ENCODE assay signal across 4 cellular contexts in the genomic region with DNA sequence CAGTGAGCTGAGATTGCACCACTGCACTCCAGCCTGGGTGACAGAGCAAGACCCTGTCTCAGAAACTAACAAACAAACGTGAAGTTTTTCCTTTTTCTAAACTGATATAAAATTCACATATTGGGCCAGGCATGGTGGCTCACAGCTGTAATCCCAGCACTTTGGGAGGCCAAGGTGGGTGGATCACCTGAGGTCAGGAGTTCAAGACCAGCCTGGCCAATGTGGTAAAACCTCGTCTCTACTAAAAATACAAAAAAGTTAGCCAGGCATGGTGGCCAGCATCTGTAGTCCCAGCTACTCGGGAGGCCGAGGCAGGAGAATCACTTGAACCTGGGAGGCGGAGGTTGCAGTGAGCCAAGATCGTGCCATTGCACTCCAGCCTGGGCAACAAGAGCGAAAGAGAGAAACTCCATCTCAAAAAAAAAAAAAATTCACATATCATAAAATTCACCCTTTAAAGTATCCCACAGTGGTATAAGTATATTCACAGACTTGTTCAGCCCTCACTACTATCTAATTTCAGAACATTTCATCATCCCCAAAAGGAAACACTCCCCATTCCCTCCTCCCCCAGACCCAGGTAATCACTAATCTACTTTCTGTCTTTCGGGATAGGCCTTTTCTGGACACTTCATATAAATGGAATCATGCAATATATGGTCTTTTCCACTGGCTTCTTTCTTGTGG. TPM values are rescaled to one million over a fixed set of nuclear protein-coding genes. Genes with fewer than 3 reads are reported as not detected.
"Had no signal": no experiment of that assay in that cellular context is flagged by ENCODE, and none has a peak within 500 bp of the region (broad histone marks: within the 10 kb centered on the region; RNA-seq: fewer than 3 reads in every experiment).

No MANE protein-coding gene starts in this region.

RNA-seq across cellular contexts. Expression of a gene that starts 29.5 kb away (rescaled TPM):
- polyA plus RNA-seq: GM23248 had no signal

RNA-seq across cellular contexts. Expression of a gene that starts 34.6 kb away (rescaled TPM):
- total RNA-seq: GM23248, H4, HT-29, IMR-90 had no signal
- polyA plus RNA-seq: GM23248, IMR-90 had no signal
